17 cellular contexts compared by ENCODE assay signal in the genomic region with DNA sequence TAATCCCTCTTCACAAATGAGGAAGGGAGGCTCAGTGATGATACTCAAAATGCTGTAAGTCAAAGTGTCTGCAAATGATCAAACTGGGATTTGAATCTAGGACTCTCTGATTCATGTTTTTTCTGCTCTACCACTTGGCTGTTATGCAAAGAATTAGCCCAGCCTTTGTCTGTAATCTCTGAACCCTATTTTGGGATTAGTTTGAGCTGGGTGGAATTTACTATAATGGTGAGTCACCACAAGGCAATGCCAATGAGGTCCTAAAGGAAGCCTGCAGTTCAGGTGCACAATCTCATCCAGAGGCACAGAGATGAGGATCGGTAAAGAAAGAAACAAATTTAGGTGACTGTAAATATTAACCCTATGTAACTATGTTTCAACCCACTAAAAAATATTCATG. TPM values are rescaled to one million over a fixed set of nuclear protein-coding genes. Genes with fewer than 3 reads are reported as not detected.
DNase-seq lines count a peak whose midpoint lies in the region; ATAC-seq, FAIRE-seq and TF ChIP-seq lines count a peak whose summit lies in the region.
"Had no signal": no experiment of that assay in that cellular context is flagged by ENCODE, and none has a peak within 500 bp of the region (broad histone marks: within the 10 kb centered on the region; RNA-seq: fewer than 3 reads in every experiment).

No MANE protein-coding gene starts in this region.

- H3K9me3 ChIP-seq in neural progenitor cell (ENCODE audit: low read depth): no peaks in the 10 kb centered on the region

- H2AFZ ChIP-seq in neural progenitor cell (replicated peaks): no peak overlapping the region

- no peak for TF ChIP-seq CTCF in neural progenitor cell (IDR thresholded peaks at IDR 0.05)

- H3K27me3 ChIP-seq in neural progenitor cell: no peaks in the 10 kb centered on the region

- no peak overlapping the region for H3K27ac Mint-ChIP-seq in neural progenitor cell
- H3K27ac Mint-ChIP-seq: CD4-positive, alpha-beta memory T cell; natural killer cell treated with Interleukin-12 subunit alpha and Interleukin-12 subunit beta and Interleukin-15 and Interleukin-18, amount 100 ng/mL, for 72 hours; stimulated activated naive B cell treated with anti-CD40 and anti-IgM and Interleukin-4, amounts not matched to agents 10 μg/mL and 1 μg/mL and 100 μg/mL, for 72 hours had no signal

- DNase-seq in EH (ENCODE audit: low read depth): peak; percentile 53
- peak; percentile 39 for DNase-seq in NCI-H69 (lab: John Stamatoyannopoulos, UW)
- DNase-seq in neural progenitor cell (ENCODE audit: low spot score): peak; percentile 32
- DNase-seq in DMS 273 (lab: John Stamatoyannopoulos, UW; ENCODE audit: unreplicated experiment): no peak
- DNase-seq in putamen (ENCODE audit: low spot score): no peak
- DNase-seq in COLO829 (ENCODE audit: low spot score): no peak
- DNase-seq in GM12892 (ENCODE audit: insufficient read length): no peak
- DNase-seq: activated CD4-positive, CD25-positive, alpha-beta regulatory T cell; CD4-positive, alpha-beta memory T cell; glutamatergic neuron; SHP77; stimulated activated naive B cell treated with anti-CD40 and anti-IgM and Interleukin-4, amounts not matched to agents 10 μg/mL and 1 μg/mL and 100 μg/mL, for 72 hours had no signal

- no peak overlapping the region for H3K27ac ChIP-seq in neural progenitor cell

- H3K4me1 ChIP-seq in neural progenitor cell: peaks cover 8% of the 10 kb centered on the region

- no peak overlapping the region for H3K4me3 ChIP-seq in neural progenitor cell
- H3K4me3 ChIP-seq: GM12878 had no signal

- no peaks in the 10 kb centered on the region for H3K9me3 Mint-ChIP-seq in neural progenitor cell
- H3K9me3 Mint-ChIP-seq: natural killer cell treated with Interleukin-12 subunit alpha and Interleukin-12 subunit beta and Interleukin-15 and Interleukin-18, amount 100 ng/mL, for 72 hours; stimulated activated naive B cell treated with anti-CD40 and anti-IgM and Interleukin-4, amounts not matched to agents 10 μg/mL and 1 μg/mL and 100 μg/mL, for 72 hours had no signal

- peak; percentile 99 for ATAC-seq in esophagus mucosa
- ATAC-seq: GM12878; natural killer cell treated with Interleukin-12 subunit alpha and Interleukin-12 subunit beta and Interleukin-15 and Interleukin-18, amount 100 ng/mL, for 72 hours; stimulated activated naive B cell treated with anti-CD40 and anti-IgM and Interleukin-4, amounts not matched to agents 10 μg/mL and 1 μg/mL and 100 μg/mL, for 72 hours had no signal

- peaks cover 7% of the 10 kb centered on the region for H3F3A ChIP-seq in neural progenitor cell (ENCODE audit: low read depth)

- H3K9ac ChIP-seq in neural progenitor cell: no peak overlapping the region

- H3K4me1 Mint-ChIP-seq in neural progenitor cell: peaks cover 31% of the 10 kb centered on the region
- H3K4me1 Mint-ChIP-seq: CD4-positive, alpha-beta memory T cell; stimulated activated naive B cell treated with anti-CD40 and anti-IgM and Interleukin-4, amounts not matched to agents 10 μg/mL and 1 μg/mL and 100 μg/mL, for 72 hours had no signal

- no peak for FAIRE-seq in GM12892 (lab: Jason Lieb, UNC)
- FAIRE-seq: colon, GM12878, HTR-8/SVneo had no signal

- H4K20me1 ChIP-seq in neural progenitor cell (ENCODE audit: low read depth): no peaks in the 10 kb centered on the region

- TF ChIP-seq POLR2A in GM12892 (IDR thresholded peaks at IDR 0.05; ENCODE audit: low read depth, low read length): no peak

- H3K36me3 ChIP-seq in neural progenitor cell: no peaks in the 10 kb centered on the region

- no peak overlapping the region for H3K4me2 ChIP-seq in neural progenitor cell

- H3K27me3 Mint-ChIP-seq in neural progenitor cell (ENCODE audit: insufficient read depth, low read depth): peaks cover 5% of the 10 kb centered on the region

- H3K4me3 Mint-ChIP-seq in neural progenitor cell: no peak overlapping the region
- H3K4me3 Mint-ChIP-seq: CD4-positive, alpha-beta memory T cell; natural killer cell treated with Interleukin-12 subunit alpha and Interleukin-12 subunit beta and Interleukin-15 and Interleukin-18, amount 100 ng/mL, for 72 hours; stimulated activated naive B cell treated with anti-CD40 and anti-IgM and Interleukin-4, amounts not matched to agents 10 μg/mL and 1 μg/mL and 100 μg/mL, for 72 hours had no signal

- no peaks in the 10 kb centered on the region for H3K36me3 Mint-ChIP-seq in neural progenitor cell
- H3K36me3 Mint-ChIP-seq: CD4-positive, alpha-beta memory T cell; natural killer cell treated with Interleukin-12 subunit alpha and Interleukin-12 subunit beta and Interleukin-15 and Interleukin-18, amount 100 ng/mL, for 72 hours; stimulated activated naive B cell treated with anti-CD40 and anti-IgM and Interleukin-4, amounts not matched to agents 10 μg/mL and 1 μg/mL and 100 μg/mL, for 72 hours had no signal

- H3K79me2 ChIP-seq in neural progenitor cell (ENCODE audit: low read depth): no peaks in the 10 kb centered on the region

RNA-seq across cellular contexts. Expression of gene RFK, which starts 29.2 kb away (rescaled TPM):
- total RNA-seq in esophagus mucosa: 6.6 TPM
- total RNA-seq in neural progenitor cell (ENCODE audit: low replicate concordance): 18.7 and 24.7 TPM in 2 replicates
- 10.1 TPM for polyA plus RNA-seq in GM12892 (2012; ENCODE audit: missing spikeins)

Comparison
In these comparisons a context has a peak if more than half of its experiments do, and no peak if none do; other contexts are left out.
1. DNase-seq: peak in EH (single experiment), NCI-H69 (single experiment) and neural progenitor cell (single experiment); none in DMS 273 (single experiment), putamen (single experiment), COLO829 (single experiment) and GM12892 (single experiment).